Comparison of ENCODE assay signal across 1 cellular context in genomic region chr17:48754500-48755261, GRCh38.
TF ChIP-seq lines count a peak whose summit lies in the region.

No MANE protein-coding gene starts in this region.

TF ChIP-seq in H1, 55 proteins besides CTCF, POLR2A, EP300 and RAD21:
- TF ChIP-seq E2F6 (IDR thresholded peaks at IDR 0.05) = 0 out of 2 replicates have a peak, but pooled peaks have one; percentile 12
- no peak for TF ChIP-seq NANOG (IDR thresholded peaks at IDR 0.05; ENCODE audit: insufficient read depth, low read depth, low read length, poor library complexity, severe bottlenecking)
- TF ChIP-seq JUND (IDR thresholded peaks at IDR 0.05; ENCODE audit: low read length) = no peak
- TF ChIP-seq EZH2 (IDR thresholded peaks at IDR 0.05; ENCODE audit: low read depth, low read length, severe bottlenecking) = peak; percentile 98
- peak; percentile 74; the same call in 1 of the 2 replicates for TF ChIP-seq GABPA (IDR thresholded peaks at IDR 0.05; ENCODE audit: borderline replicate concordance, insufficient read depth, low read length)
- no peak for TF ChIP-seq SP4 (IDR thresholded peaks at IDR 0.05; ENCODE audit: low read length)
- peak; percentile 99 for TF ChIP-seq SUZ12 (IDR thresholded peaks at IDR 0.05; ENCODE audit: low read length)
- no peak for TF ChIP-seq KDM5A (IDR thresholded peaks at IDR 0.05; ENCODE audit: low read length)
- peak; percentile 39; the same call in 1 of the 2 replicates for TF ChIP-seq EGR1 (IDR thresholded peaks at IDR 0.05; ENCODE audit: borderline replicate concordance, low read depth, low read length)
- TF ChIP-seq SP2 (IDR thresholded peaks at IDR 0.05; ENCODE audit: low read length) = no peak
- peak; percentile 84; the same call in 1 of the 2 replicates for TF ChIP-seq CBX8 (IDR thresholded peaks at IDR 0.05; ENCODE audit: borderline replicate concordance, low read depth, low read length)
- TF ChIP-seq RNF2 (IDR thresholded peaks at IDR 0.05; ENCODE audit: borderline replicate concordance, low read depth, low read length, missing control alignments, poor library complexity, severe bottlenecking) = peak; percentile 91
- peak; percentile 58; the same call in 1 of the 2 replicates for TF ChIP-seq MAX (IDR thresholded peaks at IDR 0.05)
